ENCODE assay signal across 10 cellular contexts in the genomic region with DNA sequence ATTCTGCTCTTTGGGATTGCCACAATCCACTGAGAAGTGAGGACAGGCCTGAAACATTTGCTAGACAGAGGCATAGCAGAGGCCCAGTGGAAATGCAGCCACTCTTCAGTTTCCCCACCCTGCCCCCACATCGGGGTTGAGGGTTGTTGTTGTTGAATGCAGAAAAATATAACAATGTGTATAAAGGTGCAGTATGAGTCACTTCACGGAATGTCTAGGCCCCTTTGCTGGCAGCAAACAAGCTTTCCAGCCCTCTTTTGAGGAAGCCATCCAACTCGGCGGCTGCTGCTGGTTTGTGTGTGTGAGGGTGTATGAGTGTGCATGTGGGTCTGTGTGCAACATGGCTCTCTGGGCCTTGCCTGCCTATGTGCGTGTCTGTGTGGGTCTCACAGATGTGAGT. TPM values are rescaled to one million over a fixed set of nuclear protein-coding genes. Genes with fewer than 3 reads are reported as not detected.
DNase-seq lines count a peak whose midpoint lies in the region; FAIRE-seq and TF ChIP-seq lines count a peak whose summit lies in the region.
"Had no signal": no experiment of that assay in that cellular context is flagged by ENCODE, and none has a peak within 500 bp of the region (broad histone marks: within the 10 kb centered on the region; RNA-seq: fewer than 3 reads in every experiment).

No MANE protein-coding gene starts in this region.

- H3K27me3 Mint-ChIP-seq in glutamatergic neuron (ENCODE audit: unreplicated experiment), result peaks cover 2% of the 10 kb centered on the region
- H3K27me3 Mint-ChIP-seq: CD4-positive, CD25-positive, alpha-beta regulatory T cell had no signal

- FAIRE-seq in frontal cortex (lab: Jason Lieb, UNC), result no peak

- no peaks in the 10 kb centered on the region for H3K9me3 ChIP-seq in subcutaneous abdominal adipose tissue (ENCODE audit: control insufficient read depth in 5 of 5, low read length in 5 of 5)

- H3K9ac ChIP-seq in subcutaneous abdominal adipose tissue (ENCODE audit: low read length in 5 of 5), result peak overlapping the region in 1 of 5 donors; percentile 25

- H3K4me1 Mint-ChIP-seq in glutamatergic neuron (ENCODE audit: low read depth, unreplicated experiment), result peaks cover 2% of the 10 kb centered on the region

- H3K4me1 ChIP-seq in subcutaneous abdominal adipose tissue (ENCODE audit: control insufficient read depth in 5 of 5, insufficient read depth in 5 of 5, low read length in 5 of 5), result peaks cover 0 to 35% (median 25%) of the 10 kb centered on the region in 5 donors

- peak overlapping the region; percentile 74 for H3K27ac ChIP-seq in subcutaneous abdominal adipose tissue (ENCODE audit: low read depth, low read length)

- no peaks in the 10 kb centered on the region for H3K36me3 ChIP-seq in subcutaneous abdominal adipose tissue (ENCODE audit: control insufficient read depth in 5 of 5, insufficient read depth in 5 of 5, low read length in 5 of 5)

- H3K27ac Mint-ChIP-seq in glutamatergic neuron (ENCODE audit: unreplicated experiment), result no peak overlapping the region
- H3K27ac Mint-ChIP-seq: CD4-positive, CD25-positive, alpha-beta regulatory T cell had no signal

- peak; percentile 65 for DNase-seq in activated effector memory CD4-positive, alpha-beta T cell treated with anti-CD3 and anti-CD28 coated beads, Interleukin-2, amount 50 U/mL, for 16 hours
- DNase-seq in activated effector memory CD4-positive, alpha-beta T cell treated with Interleukin-2 at 50 U/mL for 16 hours, result no peak
- DNase-seq in SW480 (ENCODE audit: low spot score), result peak; percentile 55
- peak; percentile 69 for DNase-seq in fibroblast of the conjunctiva (ENCODE audit: low read depth)
- no peak for DNase-seq in glutamatergic neuron
- DNase-seq in NCI-H2227 (lab: John Stamatoyannopoulos, UW; ENCODE audit: unreplicated experiment), result no peak
- DNase-seq in frontal cortex (ENCODE audit: low spot score in 2 of 2), result no peak
- DNase-seq: activated naive CD4-positive, alpha-beta T cell; CD4-positive, CD25-positive, alpha-beta regulatory T cell had no signal

- no peak overlapping the region for H3K4me3 ChIP-seq in subcutaneous abdominal adipose tissue (ENCODE audit: low read depth in 1 of 5, low read length in 5 of 5)

- no peaks in the 10 kb centered on the region for H3K36me3 Mint-ChIP-seq in glutamatergic neuron (ENCODE audit: unreplicated experiment)
- H3K36me3 Mint-ChIP-seq: CD4-positive, CD25-positive, alpha-beta regulatory T cell had no signal

- no peak overlapping the region for H3K4me3 Mint-ChIP-seq in glutamatergic neuron (ENCODE audit: unreplicated experiment)

- no peak for TF ChIP-seq CTCF in glutamatergic neuron (IDR thresholded peaks at IDR 0.05; ENCODE audit: partially characterized antibody, unreplicated experiment)

- H3K27me3 ChIP-seq in subcutaneous abdominal adipose tissue (ENCODE audit: control insufficient read depth in 5 of 5, insufficient read depth in 4 of 5, low read length in 5 of 5), result peaks cover 0 to 10% (median 5%) of the 10 kb centered on the region in 5 donors

- peaks cover 2% of the 10 kb centered on the region for H3K9me3 Mint-ChIP-seq in glutamatergic neuron (ENCODE audit: unreplicated experiment)
- H3K9me3 Mint-ChIP-seq: CD4-positive, CD25-positive, alpha-beta regulatory T cell had no signal

RNA-seq across cellular contexts. Expression of a gene that starts 8.1 kb away (rescaled TPM):
- total RNA-seq in glutamatergic neuron (ENCODE audit: unreplicated experiment) (0.10 TPM), frontal cortex (0.41 TPM)

RNA-seq across cellular contexts. Expression of a gene that starts 47.2 kb away (rescaled TPM):
- total RNA-seq in glutamatergic neuron (ENCODE audit: unreplicated experiment) (29.1 TPM), frontal cortex (11.4 TPM)

RNA-seq across cellular contexts. Expression of a gene that starts 53.4 kb away (rescaled TPM):
- total RNA-seq in glutamatergic neuron (ENCODE audit: unreplicated experiment) (13.3 TPM), frontal cortex (42.4 TPM)

Comparison
In these comparisons a context has a peak if more than half of its experiments do, and no peak if none do; other contexts are left out.
1. DNase-seq: peak in activated effector memory CD4-positive, alpha-beta T cell treated with anti-CD3 and anti-CD28 coated beads, Interleukin-2, amount 50 U/mL, for 16 hours (single experiment), SW480 (single experiment) and fibroblast of the conjunctiva (single experiment); none in activated effector memory CD4-positive, alpha-beta T cell treated with Interleukin-2 at 50 U/mL for 16 hours (single experiment), glutamatergic neuron (single experiment), NCI-H2227 (single experiment) and frontal cortex (0 of 2).